Comparison of ENCODE assay signal across 8 cellular contexts in genomic region chr12:94640134-94640928, GRCh38. TPM values are rescaled to one million over a fixed set of nuclear protein-coding genes. Genes with fewer than 3 reads are reported as not detected.
A peak's percentile ranks its signal among the peaks of the same experiment; 100 is the strongest.
DNase-seq lines count a peak whose midpoint lies in the region; ATAC-seq and TF ChIP-seq lines count a peak whose summit lies in the region.

No MANE protein-coding gene starts in this region.

- peak overlapping the region; percentile 31 for H3K27ac Mint-ChIP-seq in activated T-helper 2 cell treated with anti-CD3 and anti-CD28 coated beads, Interferon-gamma antibody, Interleukin-2, Interleukin-4, amounts not matched to agents 10 μg/mL and 5 μg/mL and 100 μg/mL, durations not matched to agents 14 hours and 24 hours and 36 hours

- in situ Hi-C loops in Caki2 (cut with HindIII; ENCODE audit: low pct_unique_long_range_greater_than_20kb, low sequenced_read_pairs), result no loop called here

- TF ChIP-seq POLR2A in spleen (IDR thresholded peaks at IDR 0.05), result no peak

- peaks cover 7 to 51% (median 33%) of the 10 kb centered on the region in 6 donors for H3K4me1 ChIP-seq in spleen
- no peaks in the 10 kb centered on the region for H3K4me1 ChIP-seq in tibial artery

- ATAC-seq in GM19468 (IDR thresholded peaks at IDR 0.05; ENCODE audit: extremely low read depth, unreplicated experiment), result peak; percentile 61
- ATAC-seq in HG03469 (IDR thresholded peaks at IDR 0.05; ENCODE audit: unreplicated experiment), result peak; percentile 69

- H3K27ac ChIP-seq in spleen (peak overlapping the region in 7 of 8 donors; percentile 54 to 89 (median 74)), tibial artery (no peak overlapping the region)

- no peaks in the 10 kb centered on the region for H3K36me3 Mint-ChIP-seq in activated T-helper 2 cell treated with anti-CD3 and anti-CD28 coated beads, Interferon-gamma antibody, Interleukin-2, Interleukin-4, amounts not matched to agents 10 μg/mL and 5 μg/mL and 100 μg/mL, durations not matched to agents 14 hours and 24 hours and 36 hours (ENCODE audit: low read depth)

- no peaks in the 10 kb centered on the region for H3K9me3 ChIP-seq in spleen
- no peaks in the 10 kb centered on the region for H3K9me3 ChIP-seq in tibial artery

- DNase-seq in Caki2 (ENCODE audit: low read depth), result peak; percentile 68
- peak; percentile 56 for DNase-seq in activated T-helper 2 cell treated with anti-CD3 and anti-CD28 coated beads, Interferon-gamma antibody, Interleukin-2, Interleukin-4, amounts not matched to agents 10 μg/mL and 5 μg/mL and 100 μg/mL, durations not matched to agents 14 hours and 24 hours and 36 hours (ENCODE audit: low spot score)
- DNase-seq in spleen, result no peak
- DNase-seq in foreskin melanocyte, result no peak
- no peak for DNase-seq in tibial artery
- DNase-seq in NCI-H2227 treated with DMSO at 0.1 percent for 48 hours (lab: John Stamatoyannopoulos, UW), result no peak

- no peaks in the 10 kb centered on the region for H3K9me3 Mint-ChIP-seq in activated T-helper 2 cell treated with anti-CD3 and anti-CD28 coated beads, Interferon-gamma antibody, Interleukin-2, Interleukin-4, amounts not matched to agents 10 μg/mL and 5 μg/mL and 100 μg/mL, durations not matched to agents 14 hours and 24 hours and 36 hours

- TF ChIP-seq CTCF in spleen (IDR thresholded peaks at IDR 0.05 in 8 of 11, conservative IDR thresholded peaks at IDR 0.05 in 3 of 11) (no peak), tibial artery (IDR thresholded peaks at IDR 0.05) (no peak)

- H3K4me1 Mint-ChIP-seq in activated T-helper 2 cell treated with anti-CD3 and anti-CD28 coated beads, Interferon-gamma antibody, Interleukin-2, Interleukin-4, amounts not matched to agents 10 μg/mL and 5 μg/mL and 100 μg/mL, durations not matched to agents 14 hours and 24 hours and 36 hours (ENCODE audit: low read depth), result peaks cover 37% of the 10 kb centered on the region

- H3K36me3 ChIP-seq in spleen, result no peaks in the 10 kb centered on the region
- H3K36me3 ChIP-seq in tibial artery, result no peaks in the 10 kb centered on the region

- 35 to 78% (median 49%) methylated on average over 10 of the region's 10 CpGs for whole genome bisulfite sequencing in spleen, 5 donors

- intact Hi-C loops in activated T-helper 2 cell treated with anti-CD3 and anti-CD28 coated beads, Interferon-gamma antibody, Interleukin-2, Interleukin-4, amounts not matched to agents 10 μg/mL and 5 μg/mL and 100 μg/mL, durations not matched to agents 14 hours and 24 hours and 36 hours (cut with micrococcal nuclease), result loop anchor here (1.0 to 10.0 kb wide), 6 partner anchors 19 to 855 kb away; partner anchors contain the start of genes NDUFA12 and PLXNC1
- intact Hi-C loops in spleen (cut with DNase I; ENCODE audit: low total_unique reads), result no loop called here
- intact Hi-C loops in tibial artery (cut with DNase I; ENCODE audit: low total_unique reads), result loop anchor here (10.0 kb wide), 1 partner anchor 84 kb away; no protein-coding TSS in a partner anchor

- H3K27me3 Mint-ChIP-seq in activated T-helper 2 cell treated with anti-CD3 and anti-CD28 coated beads, Interferon-gamma antibody, Interleukin-2, Interleukin-4, amounts not matched to agents 10 μg/mL and 5 μg/mL and 100 μg/mL, durations not matched to agents 14 hours and 24 hours and 36 hours (ENCODE audit: low read depth), result peaks cover 69% of the 10 kb centered on the region

- peak overlapping the region in 1 of 8 donors; percentile 61 for H3K4me3 ChIP-seq in spleen
- no peak overlapping the region for H3K4me3 ChIP-seq in tibial artery

- H3K4me3 Mint-ChIP-seq in activated T-helper 2 cell treated with anti-CD3 and anti-CD28 coated beads, Interferon-gamma antibody, Interleukin-2, Interleukin-4, amounts not matched to agents 10 μg/mL and 5 μg/mL and 100 μg/mL, durations not matched to agents 14 hours and 24 hours and 36 hours (ENCODE audit: low read depth), result no peak overlapping the region

- H3K27me3 ChIP-seq in spleen (replicated peaks in 1 of 7), result no peaks in the 10 kb centered on the region
- H3K27me3 ChIP-seq in tibial artery, result no peaks in the 10 kb centered on the region

RNA-seq across cellular contexts. Expression of gene TMCC3, which starts 10.0 kb away (rescaled TPM):
- total RNA-seq in Caki2 (2014; rRNA removed; shearing (Covaris generic); ENCODE audit: low replicate concordance), result 0.10 and 0.38 TPM in 2 replicates
- total RNA-seq in activated T-helper 2 cell treated with anti-CD3 and anti-CD28 coated beads, Interferon-gamma antibody, Interleukin-2, Interleukin-4, amounts not matched to agents 10 μg/mL and 5 μg/mL and 100 μg/mL, durations not matched to agents 14 hours and 24 hours and 36 hours, result 0.05 and 0.14 TPM in 2 replicates
- total RNA-seq in spleen, result 10 to 100 TPM; 23.7 to 41.3 (median 29.4) TPM
- 1 to 10 TPM; 2.9 to 5.4 (median 3.2) TPM for polyA plus RNA-seq in spleen

Comparison
In these comparisons a context has a peak if more than half of its experiments do, and no peak if none do; other contexts are left out.
1. DNase-seq: peak in Caki2 (single experiment) and activated T-helper 2 cell treated with anti-CD3 and anti-CD28 coated beads, Interferon-gamma antibody, Interleukin-2, Interleukin-4, amounts not matched to agents 10 μg/mL and 5 μg/mL and 100 μg/mL, durations not matched to agents 14 hours and 24 hours and 36 hours (single experiment); none in spleen (single experiment), foreskin melanocyte (single experiment), tibial artery (0 of 2) and NCI-H2227 treated with DMSO at 0.1 percent for 48 hours (single experiment).
2. H3K27ac ChIP-seq: peak in spleen (7 of 8); none in tibial artery (0 of 2).
3. RNA of gene TMCC3, which starts 10.0 kb away (total RNA-seq): 23.7 to 41.3 TPM in spleen; 0.10 to 0.38 TPM in Caki2 and 0.05 to 0.14 TPM in activated T-helper 2 cell treated with anti-CD3 and anti-CD28 coated beads, Interferon-gamma antibody, Interleukin-2, Interleukin-4, amounts not matched to agents 10 μg/mL and 5 μg/mL and 100 μg/mL, durations not matched to agents 14 hours and 24 hours and 36 hours; every median in the first group is over 10 times any median in the second.